1 cellular context compared by ENCODE assay signal in genomic region chr7:42135728-42136127, GRCh38.
TF ChIP-seq lines count a peak whose summit lies in the region.

No MANE protein-coding gene starts in this region.

TF ChIP-seq in HEK293, 187 proteins besides CTCF, POLR2A, EP300 and RAD21 (continued from another document):
- TF ChIP-seq ZNF362 (tag by site-specific recombination; IDR thresholded peaks at IDR 0.05), result no peak
- TF ChIP-seq ZNF112 (tag by site-specific recombination; IDR thresholded peaks at IDR 0.05), result no peak
- no peak for TF ChIP-seq ZNF549 (tag by site-specific recombination; IDR thresholded peaks at IDR 0.05)
- no peak for TF ChIP-seq ZNF174 (tag by site-specific recombination; IDR thresholded peaks at IDR 0.05)
- no peak for TF ChIP-seq ZNF426 (tag by site-specific recombination; IDR thresholded peaks at IDR 0.05)
- peak; percentile 44; the same call in 1 of the 2 replicates for TF ChIP-seq TCF7L2 (IDR thresholded peaks at IDR 0.05; ENCODE audit: borderline replicate concordance, low read depth, low read length)
